In the genomic region with DNA sequence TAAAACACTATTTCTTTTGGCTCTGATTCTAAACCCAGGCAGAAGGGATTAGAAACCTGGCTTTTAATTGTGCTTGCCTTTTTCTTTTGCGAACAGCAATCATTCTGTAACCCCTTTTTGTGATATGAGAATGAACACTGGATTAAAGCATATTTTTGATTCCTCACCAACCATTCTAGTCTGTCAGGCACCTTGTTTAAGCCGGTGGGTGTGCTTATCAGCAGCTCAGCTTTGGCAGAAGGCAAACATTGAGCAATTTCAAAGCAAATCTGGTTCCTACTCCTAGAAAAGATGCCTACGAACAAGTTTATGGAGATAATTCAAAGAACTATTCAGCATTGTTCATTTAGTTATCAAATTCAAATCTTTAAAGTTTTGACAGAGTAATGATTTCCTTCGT, we compare ENCODE assay signal across 23 cellular contexts.
A peak's percentile ranks its signal among the peaks of the same experiment; 100 is the strongest.
DNase-seq lines count a peak whose midpoint lies in the region; ATAC-seq and TF ChIP-seq lines count a peak whose summit lies in the region.
"Had no signal": no experiment of that assay in that cellular context is flagged by ENCODE, and none has a peak within 500 bp of the region (broad histone marks: within the 10 kb centered on the region; RNA-seq: fewer than 3 reads in every experiment).

No MANE protein-coding gene starts in this region.

- H3K27ac ChIP-seq in HUES48 (ENCODE audit: low read depth, low read length), result peak overlapping the region; percentile 31
- H3K27ac ChIP-seq in PC-9, result no peak overlapping the region
- H3K27ac ChIP-seq: GM23248, RWPE1 had no signal

- no peaks in the 10 kb centered on the region for H4K20me1 ChIP-seq in PC-9 (ENCODE audit: insufficient read depth)

- TF ChIP-seq CTCF in PC-9 (conservative IDR thresholded peaks at IDR 0.05) (no peak), retinal pigment epithelial cell (conservative IDR thresholded peaks at IDR 0.05; ENCODE audit: low read depth, low read length) (no peak)

- H3K27me3 ChIP-seq in HUES48 (ENCODE audit: control insufficient read depth, insufficient read depth, low read length) (no peaks in the 10 kb centered on the region), PC-9 (ENCODE audit: insufficient read depth, low read depth) (no peaks in the 10 kb centered on the region)

- H3K79me2 ChIP-seq in PC-9 (ENCODE audit: low read depth), result no peaks in the 10 kb centered on the region

- no peak for ATAC-seq in GM19452 (IDR thresholded peaks at IDR 0.05; ENCODE audit: unreplicated experiment)
- ATAC-seq: Panc1 had no signal

- DNase-seq in NCI-H748 (lab: John Stamatoyannopoulos, UW; ENCODE audit: unreplicated experiment), result peak; percentile 42
- DNase-seq in NCI-H748 treated with DMSO at 0.1 percent for 48 hours (lab: John Stamatoyannopoulos, UW), result no peak
- no peak for DNase-seq in PC-9
- peak; percentile 61 for DNase-seq in retinal pigment epithelial cell (ENCODE audit: low read depth)
- no peak for DNase-seq in activated CD4-positive, alpha-beta T cell treated with anti-CD3 and anti-CD28 coated beads, Interleukin-2, amount 50 U/mL, for 48 hours
- DNase-seq in amniotic stem cell (lab: John Stamatoyannopoulos, UW), result no peak
- DNase-seq: 8988T; ACHN; CD4-positive, CD25-positive, alpha-beta regulatory T cell; GM23248; NCI-H1092 treated with DMSO at 0.1 percent for 48 hours; NCI-H1436; NCI-H187; NCI-H2107; NCI-H446; NCI-H526; SHP77; SW 1271 had no signal

- POLR2A ChIA-PET in PC-9 (lab: Charles Lee; ENCODE audit: unreplicated experiment), result no interaction called here

- no TSS peak for BruUV-seq in PC-9 (replicated peaks; lab: Mats Ljungman, UMichigan)

- H2AFZ ChIP-seq in PC-9, result 0 out of 2 replicates have a peak overlapping the region, but pooled peaks have one; percentile 18
- H2AFZ ChIP-seq: GM23248 had no signal

- no peaks in the 10 kb centered on the region for H3K36me3 ChIP-seq in HUES48 (ENCODE audit: control insufficient read depth, insufficient read depth, low read length)
- no peaks in the 10 kb centered on the region for H3K36me3 ChIP-seq in PC-9 (ENCODE audit: low read depth)
- H3K36me3 ChIP-seq: HAP-1 had no signal

- H3K4me1 ChIP-seq in HUES48 (ENCODE audit: control insufficient read depth, insufficient read depth, low read length) (peaks cover 9% of the 10 kb centered on the region; the same call in 1 of the 2 replicates), PC-9 (replicated peaks; ENCODE audit: insufficient read depth) (no peaks in the 10 kb centered on the region)
- H3K4me1 ChIP-seq: HAP-1 had no signal

- H3K9me3 ChIP-seq in HUES48 (ENCODE audit: control insufficient read depth, insufficient read depth, low read length) (no peaks in the 10 kb centered on the region), PC-9 (ENCODE audit: insufficient read depth, low read depth) (no peaks in the 10 kb centered on the region)
- H3K9me3 ChIP-seq: HAP-1 had no signal

- H3F3A ChIP-seq in PC-9 (ENCODE audit: insufficient read depth, low read depth), result no peaks in the 10 kb centered on the region

- CTCF ChIA-PET in PC-9 (lab: Charles Lee), result no interaction called here

- H3K4me3 ChIP-seq in HUES48 (ENCODE audit: low read depth, low read length) (no peak overlapping the region), PC-9 (no peak overlapping the region), retinal pigment epithelial cell (ENCODE audit: low read length) (no peak overlapping the region)
- H3K4me3 ChIP-seq: GM23248, HAP-1 had no signal

- intact Hi-C loops in PC-9 (cut with micrococcal nuclease; ENCODE audit: unreplicated experiment), result no loop called here

- no peaks in the 10 kb centered on the region for H3K9me2 ChIP-seq in PC-9 (ENCODE audit: insufficient read depth)

- no peak overlapping the region for H3K4me2 ChIP-seq in PC-9

- no peak overlapping the region for H3K9ac ChIP-seq in HUES48 (ENCODE audit: low read depth, low read length)
- H3K9ac ChIP-seq: GM23248 had no signal

Comparison
In these comparisons a context has a peak if more than half of its experiments do, and no peak if none do; other contexts are left out.
1. DNase-seq: peak in NCI-H748 (single experiment) and retinal pigment epithelial cell (single experiment); none in NCI-H748 treated with DMSO at 0.1 percent for 48 hours (single experiment), PC-9 (0 of 2), activated CD4-positive, alpha-beta T cell treated with anti-CD3 and anti-CD28 coated beads, Interleukin-2, amount 50 U/mL, for 48 hours (0 of 2) and amniotic stem cell (single experiment).